8 cellular contexts compared by ENCODE assay signal in genomic region chr3:111761309-111761795, GRCh38.
DNase-seq lines count a peak whose midpoint lies in the region; ATAC-seq, FAIRE-seq and TF ChIP-seq lines count a peak whose summit lies in the region.

No MANE protein-coding gene starts in this region.

- H3K4me2 ChIP-seq in astrocyte (ENCODE audit: low read length) = peak overlapping the region; percentile 67

- WGBS in lung, 2 donors = 44 to 53% methylated on average over 4 of the region's 4 CpGs

- ATAC-seq in GM21786 (IDR thresholded peaks at IDR 0.05; ENCODE audit: unreplicated experiment) = peak; percentile 38
- peak; percentile 34 for ATAC-seq in lung (ENCODE audit: insufficient read depth, low FRiP score)
- no peak for ATAC-seq in HG03442 (IDR thresholded peaks at IDR 0.05; ENCODE audit: unreplicated experiment)

- peak overlapping the region; percentile 68 for H2AFZ ChIP-seq in ACC112 (ENCODE audit: low read length, unreplicated experiment)
- H2AFZ ChIP-seq in astrocyte (ENCODE audit: low read depth, low read length) = peak overlapping the region; percentile 72

- H3K4me1 ChIP-seq in ACC112 (ENCODE audit: control insufficient read depth, insufficient read depth, low read length, unreplicated experiment) (peaks cover 34% of the 10 kb centered on the region), astrocyte (ENCODE audit: insufficient read depth, low read length) (peaks cover 32% of the 10 kb centered on the region), lung (ENCODE audit: control insufficient read depth in 2 of 2, insufficient read depth in 2 of 2, low read length in 2 of 2) (peaks cover 0 to 7% of the 10 kb centered on the region in 2 donors)

- H4K20me1 ChIP-seq in astrocyte (ENCODE audit: insufficient read depth, low read length) = no peaks in the 10 kb centered on the region

- peak overlapping the region; percentile 34; the same call in 1 of the 2 replicates for H3K4me3 ChIP-seq in ACC112 (ENCODE audit: low read depth, low read length)
- H3K4me3 ChIP-seq in astrocyte (ENCODE audit: insufficient read depth, low read depth, low read length) = no peak overlapping the region
- no peak overlapping the region for H3K4me3 ChIP-seq in lung

- no peaks in the 10 kb centered on the region for H3K79me2 ChIP-seq in ACC112 (ENCODE audit: control insufficient read depth, insufficient read depth, low read length, unreplicated experiment)
- H3K79me2 ChIP-seq in astrocyte (ENCODE audit: insufficient read depth, low read length) = no peaks in the 10 kb centered on the region

- no peak overlapping the region for H3K4me3 Mint-ChIP-seq in astrocyte (ENCODE audit: unreplicated experiment)

- H3K27ac Mint-ChIP-seq in astrocyte (ENCODE audit: unreplicated experiment) = peak overlapping the region; percentile 95

- FAIRE-seq in astrocyte (lab: Jason Lieb, UNC) = peak; percentile 91

- TF ChIP-seq CTCF in astrocyte (IDR thresholded peaks at IDR 0.05; ENCODE audit: insufficient read depth, low read depth, low read length) (no peak), lung (IDR thresholded peaks at IDR 0.05; ENCODE audit: control extremely low read depth, extremely low read depth) (no peak)

- no peaks in the 10 kb centered on the region for H3K27me3 ChIP-seq in ACC112 (ENCODE audit: insufficient read depth, low read length)
- no peaks in the 10 kb centered on the region for H3K27me3 ChIP-seq in astrocyte (ENCODE audit: insufficient read depth, low read length)
- H3K27me3 ChIP-seq in lung (ENCODE audit: control insufficient read depth, insufficient read depth) = no peaks in the 10 kb centered on the region

- H3K9me3 ChIP-seq in astrocyte (ENCODE audit: insufficient read depth, low read depth, low read length) (no peaks in the 10 kb centered on the region), lung (ENCODE audit: control insufficient read depth in 2 of 2, insufficient read depth in 1 of 2, low read length in 1 of 2) (no peaks in the 10 kb centered on the region)

- peak; percentile 89 for DNase-seq in astrocyte (ENCODE audit: low read depth)
- no peak for DNase-seq in lung (ENCODE audit: low spot score)
- no peak for DNase-seq in LoVo (ENCODE audit: low spot score)
- no peak for DNase-seq in activated CD8-positive, alpha-beta memory T cell treated with anti-CD3 and anti-CD28 coated beads for 24 hours
- no peak for DNase-seq in mesenteric fat pad (ENCODE audit: low spot score)

- H3K36me3 ChIP-seq in ACC112 (ENCODE audit: insufficient read depth, low read length) (no peaks in the 10 kb centered on the region), astrocyte (ENCODE audit: insufficient read depth, low read length) (no peaks in the 10 kb centered on the region), lung (ENCODE audit: control insufficient read depth in 2 of 2, insufficient read depth in 2 of 2, low read length in 2 of 2) (no peaks in the 10 kb centered on the region)

- H3K27ac ChIP-seq in ACC112 (ENCODE audit: low read depth, low read length) (peak overlapping the region; percentile 66), astrocyte (ENCODE audit: low read depth, low read length) (peak overlapping the region; percentile 85), lung (ENCODE audit: low read depth in 1 of 2, low read length in 1 of 2) (peak overlapping the region; percentile 23 to 47)

- H3K4me1 Mint-ChIP-seq in astrocyte (ENCODE audit: low read depth, unreplicated experiment) = peaks cover 63% of the 10 kb centered on the region

- H3K36me3 Mint-ChIP-seq in astrocyte (ENCODE audit: low read depth, unreplicated experiment) = peaks cover 6% of the 10 kb centered on the region

- H3K9me3 Mint-ChIP-seq in astrocyte (ENCODE audit: unreplicated experiment) = peaks cover 7% of the 10 kb centered on the region

- H3K27me3 Mint-ChIP-seq in astrocyte (ENCODE audit: low read depth, unreplicated experiment) = no peaks in the 10 kb centered on the region

- peak overlapping the region; percentile 64 for H3K9ac ChIP-seq in astrocyte (ENCODE audit: low read length)

Comparison
In these comparisons a context has a peak if more than half of its experiments do, and no peak if none do; other contexts are left out.
1. H3K27ac ChIP-seq: peak in every context shown above with its lines; median percentile 85 in astrocyte; 66 in ACC112; 35 in lung.